In genomic region chr20:7301807-7302206, GRCh38 we compare ENCODE assay signal across 21 cellular contexts.
"Had no signal": no experiment of that assay in that cellular context is flagged by ENCODE, and none has a peak within 500 bp of the region (broad histone marks: within the 10 kb centered on the region; RNA-seq: fewer than 3 reads in every experiment).

No MANE protein-coding gene starts in this region.

- H3K4me3 Mint-ChIP-seq: immature natural killer cell, naive B cell, nephron, type B pancreatic cell had no signal

- H3K4me2 ChIP-seq: smooth muscle cell had no signal

- H3K4me3 ChIP-seq: colonic mucosa, esophagus muscularis mucosa, gastrocnemius medialis, heart right ventricle, left lung, lower lobe of right lung, right atrium auricular region, smooth muscle cell, suprapubic skin, thyroid gland had no signal

- H3K36me3 Mint-ChIP-seq: immature natural killer cell, naive B cell, type B pancreatic cell had no signal

- H3K4me1 ChIP-seq: colonic mucosa, esophagus muscularis mucosa, gastrocnemius medialis, heart right ventricle, left lung, lower lobe of right lung, right atrium auricular region, suprapubic skin, thyroid gland had no signal

- H3K9me3 ChIP-seq: colonic mucosa, gastrocnemius medialis, lower lobe of right lung, neutrophil, suprapubic skin, thyroid gland had no signal

- H3K27ac ChIP-seq: colonic mucosa, esophagus muscularis mucosa, gastrocnemius medialis, heart right ventricle, left lung, lower lobe of right lung, neutrophil, right atrium auricular region, suprapubic skin, thyroid gland had no signal

- H3K4me1 Mint-ChIP-seq: immature natural killer cell, naive B cell, nephron had no signal

- DNase-seq: cerebellar nuclear complex; colonic mucosa; dermis blood vessel endothelial cell; effector CD4-positive, alpha-beta T cell; gastrocnemius medialis; heart right ventricle; immature natural killer cell; left lung; lower lobe of right lung; mesenchymal stem cell; naive B cell; stimulated activated CD4-positive, alpha-beta T cell treated with anti-CD3 and anti-CD28 coated beads, Interleukin-2, amount 100 ng/mL, for 48 hours; stimulated activated naive CD8-positive, alpha-beta T cell treated with anti-CD3 and anti-CD28 coated beads, Interleukin-15, Interleukin-2, amounts not matched to agents 100 U/mL and 50 U/mL, for 24 hours; thyroid gland had no signal

- H3K27me3 ChIP-seq: colonic mucosa, esophagus muscularis mucosa, gastrocnemius medialis, left lung, neutrophil, right atrium auricular region, suprapubic skin, thyroid gland had no signal

- H3K27ac Mint-ChIP-seq: immature natural killer cell, naive B cell, nephron, type B pancreatic cell had no signal

- H3K36me3 ChIP-seq: colonic mucosa, esophagus muscularis mucosa, gastrocnemius medialis, heart right ventricle, left lung, lower lobe of right lung, neutrophil, right atrium auricular region, suprapubic skin, thyroid gland had no signal

- ATAC-seq: gastrocnemius medialis; heart right ventricle; left lung; lower lobe of right lung; stimulated activated naive CD8-positive, alpha-beta T cell treated with anti-CD3 and anti-CD28 coated beads, Interleukin-15, Interleukin-2, amounts not matched to agents 100 U/mL and 50 U/mL, for 24 hours had no signal
